8 cellular contexts compared by ENCODE assay signal in the genomic region with DNA sequence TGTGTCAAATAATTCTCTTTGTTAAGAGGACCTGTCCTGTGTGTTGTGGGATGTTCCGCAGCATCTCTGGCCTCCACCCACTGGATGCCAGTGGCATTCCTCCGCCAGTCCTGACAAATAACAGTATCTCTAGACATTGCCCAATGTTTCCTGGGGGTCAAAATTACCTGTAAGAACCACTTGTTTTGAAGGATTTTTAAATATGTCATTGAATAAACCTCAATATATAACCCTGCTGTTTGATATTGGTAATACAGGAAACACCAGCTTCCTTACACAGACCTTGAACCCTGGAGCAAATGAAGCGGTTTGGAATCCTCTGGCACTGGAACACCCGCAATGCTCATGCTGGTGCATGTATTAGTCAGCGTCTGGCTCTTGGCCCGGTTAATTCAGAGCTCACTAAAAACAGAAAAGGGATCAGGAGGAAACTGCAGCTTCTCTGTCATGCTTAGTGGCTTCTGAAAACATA.
DNase-seq lines count a peak whose midpoint lies in the region; ATAC-seq and TF ChIP-seq lines count a peak whose summit lies in the region.

No MANE protein-coding gene starts in this region.

- POLR2A ChIA-PET in activated CD8-positive, alpha-beta T cell treated with anti-CD3 and anti-CD28 coated beads for 36 hours (lab: Charles Lee): no interaction called here

- H3K4me1 ChIP-seq in smooth muscle cell (ENCODE audit: low read depth): no peaks in the 10 kb centered on the region

- DNase-seq in activated T-cell treated with anti-CD3 and anti-CD28 coated beads, Interleukin-2, amount 50 U/mL, for 4 hours: no peak
- no peak for DNase-seq in activated T-cell treated with anti-CD3 and anti-CD28 coated beads, Interleukin-2, amount 50 U/mL, for 24 hours
- DNase-seq in activated CD8-positive, alpha-beta T cell treated with anti-CD3 and anti-CD28 coated beads for 36 hours: peak; percentile 25
- DNase-seq in head of caudate nucleus (peak in 39 of 42 donors; percentile 24 to 85 (median 59)), smooth muscle cell (lab: John Stamatoyannopoulos, UW; ENCODE audit: unreplicated experiment) (no peak)

- H2AFZ ChIP-seq in smooth muscle cell (ENCODE audit: low read depth): no peak overlapping the region

- H3K27ac ChIP-seq in smooth muscle cell (ENCODE audit: low read depth): peak overlapping the region; percentile 51

- H3K4me3 Mint-ChIP-seq in activated T-cell treated with anti-CD3 and anti-CD28 coated beads, Interleukin-2, amount 50 U/mL, for 4 hours: no peak overlapping the region
- H3K4me3 Mint-ChIP-seq in activated T-cell treated with anti-CD3 and anti-CD28 coated beads, Interleukin-2, amount 50 U/mL, for 24 hours: no peak overlapping the region
- H3K4me3 Mint-ChIP-seq in activated CD8-positive, alpha-beta T cell treated with anti-CD3 and anti-CD28 coated beads for 36 hours: no peak overlapping the region

- H3K36me3 Mint-ChIP-seq in activated T-cell treated with anti-CD3 and anti-CD28 coated beads, Interleukin-2, amount 50 U/mL, for 4 hours (ENCODE audit: insufficient read depth): peaks cover 8% of the 10 kb centered on the region
- H3K36me3 Mint-ChIP-seq in activated T-cell treated with anti-CD3 and anti-CD28 coated beads, Interleukin-2, amount 50 U/mL, for 24 hours (ENCODE audit: low read depth): peaks cover 8% of the 10 kb centered on the region
- no peaks in the 10 kb centered on the region for H3K36me3 Mint-ChIP-seq in activated CD8-positive, alpha-beta T cell treated with anti-CD3 and anti-CD28 coated beads for 36 hours (ENCODE audit: low read depth)

- H3K4me3 ChIP-seq in smooth muscle cell: no peak overlapping the region

- TF ChIP-seq CTCF in activated CD8-positive, alpha-beta T cell treated with anti-CD3 and anti-CD28 coated beads for 36 hours (IDR thresholded peaks at IDR 0.05): no peak
- no peak for TF ChIP-seq CTCF in smooth muscle cell (IDR thresholded peaks at IDR 0.05; ENCODE audit: borderline replicate concordance, insufficient read depth, poor library complexity, severe bottlenecking)

- H3K27me3 Mint-ChIP-seq in activated T-cell treated with anti-CD3 and anti-CD28 coated beads, Interleukin-2, amount 50 U/mL, for 4 hours (ENCODE audit: low read depth): no peaks in the 10 kb centered on the region
- H3K27me3 Mint-ChIP-seq in activated T-cell treated with anti-CD3 and anti-CD28 coated beads, Interleukin-2, amount 50 U/mL, for 24 hours: no peaks in the 10 kb centered on the region
- H3K27me3 Mint-ChIP-seq in activated CD8-positive, alpha-beta T cell treated with anti-CD3 and anti-CD28 coated beads for 36 hours: no peaks in the 10 kb centered on the region

- no peak overlapping the region for H3K27ac Mint-ChIP-seq in activated T-cell treated with anti-CD3 and anti-CD28 coated beads, Interleukin-2, amount 50 U/mL, for 24 hours
- H3K27ac Mint-ChIP-seq in activated CD8-positive, alpha-beta T cell treated with anti-CD3 and anti-CD28 coated beads for 36 hours: no peak overlapping the region

- intact Hi-C loops in activated CD8-positive, alpha-beta T cell treated with anti-CD3 and anti-CD28 coated beads for 36 hours (cut with micrococcal nuclease): no loop called here
- intact Hi-C loops in head of caudate nucleus (cut with DNase I): no loop called here

- 37% methylated on average over 6 of the region's 6 CpGs for WGBS in smooth muscle cell (ENCODE audit: low lambda C conversion rate)

- H3K9me3 Mint-ChIP-seq in activated T-cell treated with anti-CD3 and anti-CD28 coated beads, Interleukin-2, amount 50 U/mL, for 4 hours: no peaks in the 10 kb centered on the region
- peaks cover 2% of the 10 kb centered on the region for H3K9me3 Mint-ChIP-seq in activated T-cell treated with anti-CD3 and anti-CD28 coated beads, Interleukin-2, amount 50 U/mL, for 24 hours
- no peaks in the 10 kb centered on the region for H3K9me3 Mint-ChIP-seq in activated CD8-positive, alpha-beta T cell treated with anti-CD3 and anti-CD28 coated beads for 36 hours

- CTCF ChIA-PET in activated CD8-positive, alpha-beta T cell treated with anti-CD3 and anti-CD28 coated beads for 36 hours (lab: Charles Lee): no interaction called here

- H3K9ac ChIP-seq in smooth muscle cell (ENCODE audit: low read depth): no peak overlapping the region

- H3F3A ChIP-seq in smooth muscle cell (ENCODE audit: low read depth): no peaks in the 10 kb centered on the region

- H3K4me1 Mint-ChIP-seq in activated T-cell treated with anti-CD3 and anti-CD28 coated beads, Interleukin-2, amount 50 U/mL, for 4 hours (ENCODE audit: low read depth): peaks cover 18% of the 10 kb centered on the region
- H3K4me1 Mint-ChIP-seq in activated T-cell treated with anti-CD3 and anti-CD28 coated beads, Interleukin-2, amount 50 U/mL, for 24 hours (ENCODE audit: low read depth): peaks cover 10% of the 10 kb centered on the region
- peaks cover 26% of the 10 kb centered on the region for H3K4me1 Mint-ChIP-seq in activated CD8-positive, alpha-beta T cell treated with anti-CD3 and anti-CD28 coated beads for 36 hours (ENCODE audit: low read depth)

- H3K4me2 ChIP-seq in smooth muscle cell: no peak overlapping the region

- H3K9me3 ChIP-seq in smooth muscle cell (replicated peaks; ENCODE audit: low read depth): no peaks in the 10 kb centered on the region

- H3K79me2 ChIP-seq in smooth muscle cell (ENCODE audit: low read depth): peaks cover 6% of the 10 kb centered on the region

- no peaks in the 10 kb centered on the region for H3K36me3 ChIP-seq in smooth muscle cell (ENCODE audit: low read depth)

- ATAC-seq in activated T-cell treated with anti-CD3 and anti-CD28 coated beads, Interleukin-2, amount 50 U/mL, for 4 hours: peak; percentile 37 to 65
- ATAC-seq in activated CD8-positive, alpha-beta T cell treated with anti-CD3 and anti-CD28 coated beads for 36 hours: peak; percentile 53
- ATAC-seq in HG03095 (IDR thresholded peaks at IDR 0.05; ENCODE audit: unreplicated experiment): no peak
- no peak for ATAC-seq in HG03342 (IDR thresholded peaks at IDR 0.05; ENCODE audit: unreplicated experiment)
- no peak for ATAC-seq in HG02884 (IDR thresholded peaks at IDR 0.05; ENCODE audit: unreplicated experiment)

- H4K20me1 ChIP-seq in smooth muscle cell (ENCODE audit: low read depth): peaks cover 7% of the 10 kb centered on the region

- no peaks in the 10 kb centered on the region for H3K27me3 ChIP-seq in smooth muscle cell (ENCODE audit: low read depth)

Comparison
In these comparisons a context has a peak if more than half of its experiments do, and no peak if none do; other contexts are left out.
1. ATAC-seq: peak in activated T-cell treated with anti-CD3 and anti-CD28 coated beads, Interleukin-2, amount 50 U/mL, for 4 hours (2 of 2) and activated CD8-positive, alpha-beta T cell treated with anti-CD3 and anti-CD28 coated beads for 36 hours (single experiment); none in HG03095 (single experiment), HG03342 (single experiment) and HG02884 (single experiment).
2. DNase-seq: peak in activated CD8-positive, alpha-beta T cell treated with anti-CD3 and anti-CD28 coated beads for 36 hours (single experiment) and head of caudate nucleus (39 of 42); none in activated T-cell treated with anti-CD3 and anti-CD28 coated beads, Interleukin-2, amount 50 U/mL, for 4 hours (single experiment), activated T-cell treated with anti-CD3 and anti-CD28 coated beads, Interleukin-2, amount 50 U/mL, for 24 hours (single experiment) and smooth muscle cell (single experiment).